Comparison of ENCODE assay signal across 8 cellular contexts in genomic region chr3:170179444-170179843, GRCh38. TPM values are rescaled to one million over a fixed set of nuclear protein-coding genes. Genes with fewer than 3 reads are reported as not detected.
DNase-seq lines count a peak whose midpoint lies in the region; ATAC-seq and TF ChIP-seq lines count a peak whose summit lies in the region.

No MANE protein-coding gene starts in this region.

- H3K36me3 ChIP-seq in MG63: peaks cover 44% of the 10 kb centered on the region

- intact Hi-C loops in sciatic nerve (cut with DNase I): no loop called here

- no peaks in the 10 kb centered on the region for H3K27me3 Mint-ChIP-seq in central memory CD8-positive, alpha-beta T cell
- no peaks in the 10 kb centered on the region for H3K27me3 Mint-ChIP-seq in neural crest cell (ENCODE audit: low read depth)

- H3K36me3 Mint-ChIP-seq in central memory CD8-positive, alpha-beta T cell (ENCODE audit: insufficient read depth): peaks cover 56% of the 10 kb centered on the region
- H3K36me3 Mint-ChIP-seq in neural crest cell (ENCODE audit: low read depth): peaks cover 14% of the 10 kb centered on the region

- H3K27me3 ChIP-seq in MG63: no peaks in the 10 kb centered on the region

- DNase-seq in CD1c-positive myeloid dendritic cell (ENCODE audit: extremely low spot score) (peak; percentile 40), MG63 (no peak), neural crest cell (ENCODE audit: low read depth, low spot score) (no peak), NCI-H1694 treated with DMSO at 0.1 percent for 48 hours (lab: John Stamatoyannopoulos, UW) (no peak), GM19238 (ENCODE audit: insufficient read length, low spot score) (no peak), sciatic nerve (ENCODE audit: low spot score) (no peak)
- DNase-seq in central memory CD8-positive, alpha-beta T cell (ENCODE audit: low spot score in 2 of 2): no peak

- H3K4me3 Mint-ChIP-seq in central memory CD8-positive, alpha-beta T cell: peak overlapping the region; percentile 97
- peak overlapping the region; percentile 92 for H3K4me3 Mint-ChIP-seq in neural crest cell

- peak overlapping the region; percentile 98 for H3K27ac Mint-ChIP-seq in central memory CD8-positive, alpha-beta T cell (ENCODE audit: low read depth)
- no peak overlapping the region for H3K27ac Mint-ChIP-seq in neural crest cell (ENCODE audit: unreplicated experiment)

- no peak for ATAC-seq in central memory CD8-positive, alpha-beta T cell (replicated peaks; ENCODE audit: extremely low read depth, poor library complexity, severe bottlenecking)
- ATAC-seq in GM18858 (IDR thresholded peaks at IDR 0.05; ENCODE audit: unreplicated experiment) (no peak), sciatic nerve (no peak)

- H3K9me3 ChIP-seq in MG63: no peaks in the 10 kb centered on the region

- no peaks in the 10 kb centered on the region for H3K9me3 Mint-ChIP-seq in central memory CD8-positive, alpha-beta T cell
- no peaks in the 10 kb centered on the region for H3K9me3 Mint-ChIP-seq in neural crest cell

- TF ChIP-seq CTCF in neural crest cell (conservative IDR thresholded peaks at IDR 0.05): no peak

- peak overlapping the region; percentile 96 for H3K4me3 ChIP-seq in MG63

- peaks cover 46% of the 10 kb centered on the region for H3K4me1 Mint-ChIP-seq in central memory CD8-positive, alpha-beta T cell
- H3K4me1 Mint-ChIP-seq in neural crest cell: peaks cover 27% of the 10 kb centered on the region

RNA-seq across cellular contexts. Expression of gene PHC3, which starts 2.1 kb away (rescaled TPM):
- 9.5 and 11.1 TPM in 2 replicates for total RNA-seq in MG63 (2014; rRNA removed; shearing (Covaris generic); ENCODE audit: low replicate concordance)
- total RNA-seq in neural crest cell (35.2 and 37.1 TPM in 2 replicates), sciatic nerve (142 TPM)

RNA-seq across cellular contexts. Expression of gene PRKCI, which starts 42.8 kb away (rescaled TPM):
- 34.6 and 40.2 TPM in 2 replicates for total RNA-seq in MG63 (2014; rRNA removed; shearing (Covaris generic); ENCODE audit: low replicate concordance)
- total RNA-seq in neural crest cell (33.4 and 40.9 TPM in 2 replicates), sciatic nerve (56.7 TPM)
